Comparison of ENCODE assay signal across 8 cellular contexts in genomic region chr4:37977471-37978452, GRCh38. TPM values are rescaled to one million over a fixed set of nuclear protein-coding genes. Genes with fewer than 3 reads are reported as not detected.
DNase-seq lines count a peak whose midpoint lies in the region; ATAC-seq and TF ChIP-seq lines count a peak whose summit lies in the region.

No MANE protein-coding gene starts in this region.

- peaks cover 16 to 40% (median 35%) of the 10 kb centered on the region in 7 donors for H3K4me1 Mint-ChIP-seq in naive thymus-derived CD4-positive, alpha-beta T cell
- peaks cover 32 to 54% of the 10 kb centered on the region in 2 donors for H3K4me1 Mint-ChIP-seq in stimulated activated naive B cell treated with anti-CD40 and anti-IgM and Interleukin-4, amounts not matched to agents 10 μg/mL and 1 μg/mL and 100 μg/mL, for 72 hours

- peak; percentile 46 for ATAC-seq in GM18861 (IDR thresholded peaks at IDR 0.05; ENCODE audit: unreplicated experiment)
- peak; percentile 64 for ATAC-seq in HG03095 (IDR thresholded peaks at IDR 0.05; ENCODE audit: unreplicated experiment)
- peak; percentile 84 for ATAC-seq in PC-3
- peak; percentile 87 for ATAC-seq in naive thymus-derived CD4-positive, alpha-beta T cell
- ATAC-seq in stimulated activated naive B cell treated with anti-CD40 and anti-IgM and Interleukin-4, amounts not matched to agents 10 μg/mL and 1 μg/mL and 100 μg/mL, for 72 hours (replicated peaks), result peak; percentile 69 to 70

- no peaks in the 10 kb centered on the region for H3K27me3 Mint-ChIP-seq in naive thymus-derived CD4-positive, alpha-beta T cell
- no peaks in the 10 kb centered on the region for H3K27me3 Mint-ChIP-seq in stimulated activated naive B cell treated with anti-CD40 and anti-IgM and Interleukin-4, amounts not matched to agents 10 μg/mL and 1 μg/mL and 100 μg/mL, for 72 hours

- H3K36me3 Mint-ChIP-seq in naive thymus-derived CD4-positive, alpha-beta T cell, result peaks cover 0 to 8% (median 4%) of the 10 kb centered on the region in 5 donors
- H3K36me3 Mint-ChIP-seq in stimulated activated naive B cell treated with anti-CD40 and anti-IgM and Interleukin-4, amounts not matched to agents 10 μg/mL and 1 μg/mL and 100 μg/mL, for 72 hours, result peaks cover 8 to 16% of the 10 kb centered on the region in 2 donors

- H3K9me3 Mint-ChIP-seq in naive thymus-derived CD4-positive, alpha-beta T cell, result no peaks in the 10 kb centered on the region
- H3K9me3 Mint-ChIP-seq in stimulated activated naive B cell treated with anti-CD40 and anti-IgM and Interleukin-4, amounts not matched to agents 10 μg/mL and 1 μg/mL and 100 μg/mL, for 72 hours, result no peaks in the 10 kb centered on the region

- H3K4me2 ChIP-seq in PC-3 (ENCODE audit: low read length), result peak overlapping the region; percentile 84

- peak; percentile 56 for TF ChIP-seq CTCF in AG10803 (conservative IDR thresholded peaks at IDR 0.05; ENCODE audit: low read length)
- peak; percentile 57 for TF ChIP-seq CTCF in PC-3 (conservative IDR thresholded peaks at IDR 0.05; ENCODE audit: low read depth, low read length)

- intact Hi-C loops in PC-3 (cut with micrococcal nuclease), result loop anchor here (5.0 to 10.0 kb wide), 4 partner anchors 40 to 173 kb away; partner anchors contain the start of gene TBC1D1
- intact Hi-C loops in naive thymus-derived CD4-positive, alpha-beta T cell (cut with micrococcal nuclease), result loop anchor here (1.0 to 5.0 kb wide), 12 partner anchors 23 to 1205 kb away; partner anchors contain the start of genes PGM2 (in 2 of the 2), RELL1 (in 2 of the 2), TBC1D1 (in 2 of the 2) and KLF3 (in 1 of the 2)

- H3K9me3 ChIP-seq in PC-3 (ENCODE audit: low read length), result no peaks in the 10 kb centered on the region
- no peaks in the 10 kb centered on the region for H3K9me3 ChIP-seq in naive thymus-derived CD4-positive, alpha-beta T cell (ENCODE audit: control insufficient read depth in 2 of 3, low read length in 3 of 3)

- peak overlapping the region; percentile 74 to 91 (median 84) for H3K4me3 Mint-ChIP-seq in naive thymus-derived CD4-positive, alpha-beta T cell
- H3K4me3 Mint-ChIP-seq in stimulated activated naive B cell treated with anti-CD40 and anti-IgM and Interleukin-4, amounts not matched to agents 10 μg/mL and 1 μg/mL and 100 μg/mL, for 72 hours, result peak overlapping the region; percentile 82 to 86

- H4K20me1 ChIP-seq in PC-3 (ENCODE audit: low read length), result no peaks in the 10 kb centered on the region

- H3K27me3 ChIP-seq in PC-3 (ENCODE audit: low read length), result no peaks in the 10 kb centered on the region
- no peaks in the 10 kb centered on the region for H3K27me3 ChIP-seq in naive thymus-derived CD4-positive, alpha-beta T cell (ENCODE audit: control insufficient read depth in 2 of 2, insufficient read depth in 2 of 2, low read length in 2 of 2)

- H3K36me3 ChIP-seq in PC-3 (ENCODE audit: low read depth, low read length), result no peaks in the 10 kb centered on the region
- no peaks in the 10 kb centered on the region for H3K36me3 ChIP-seq in naive thymus-derived CD4-positive, alpha-beta T cell (ENCODE audit: control insufficient read depth in 2 of 3, insufficient read depth in 3 of 3, low read length in 3 of 3)

- peak overlapping the region; percentile 5 for H3K27ac ChIP-seq in PC-3 (ENCODE audit: low read length)
- peak overlapping the region; percentile 85 for H3K27ac ChIP-seq in naive thymus-derived CD4-positive, alpha-beta T cell (ENCODE audit: low read depth, low read length)

- peaks cover 10% of the 10 kb centered on the region for H3K4me1 ChIP-seq in PC-3 (ENCODE audit: insufficient read depth, low read length)
- H3K4me1 ChIP-seq in naive thymus-derived CD4-positive, alpha-beta T cell (ENCODE audit: control insufficient read depth in 2 of 2, insufficient read depth in 2 of 2, low read length in 2 of 2), result peaks cover 9 to 13% of the 10 kb centered on the region in 2 donors

- DNase-seq in AG10803 (ENCODE audit: low read depth), result peak; percentile 69
- peak; percentile 50 for DNase-seq in PC-3
- peak; percentile 68 for DNase-seq in activated T-helper 1 cell treated with Interleukin-2 at 50 U/mL for 16 hours (ENCODE audit: low read depth)
- peak; percentile 76 for DNase-seq in fibroblast of gingiva (ENCODE audit: low read depth)
- DNase-seq in naive thymus-derived CD4-positive, alpha-beta T cell, result peak; percentile 56 to 75 (median 70)
- peak; percentile 68 for DNase-seq in stimulated activated naive B cell treated with anti-CD40 and anti-IgM and Interleukin-4, amounts not matched to agents 10 μg/mL and 1 μg/mL and 100 μg/mL, for 72 hours

- H3K4me3 ChIP-seq in AG10803 (ENCODE audit: low read length) (peak overlapping the region; percentile 60), PC-3 (ENCODE audit: low read length) (peak overlapping the region; percentile 67)
- peak overlapping the region; percentile 69 for H3K4me3 ChIP-seq in naive thymus-derived CD4-positive, alpha-beta T cell (ENCODE audit: low read length)

- H3K9me2 ChIP-seq in PC-3 (replicated peaks; ENCODE audit: low read length), result no peaks in the 10 kb centered on the region

- H3K9ac ChIP-seq in PC-3 (ENCODE audit: low read length), result peak overlapping the region; percentile 74

- CTCF ChIA-PET in PC-3 (lab: Charles Lee), result interaction anchor here (0.6 to 0.9 kb wide), 4 partner anchors 26 to 516 kb away, joined by 3 to 6 read pairs (median 3); no protein-coding TSS in a partner anchor
- CTCF ChIA-PET in naive thymus-derived CD4-positive, alpha-beta T cell (lab: Charles Lee), result interaction anchor here (0.6 to 1.6 kb wide), 6 partner anchors 9 to 1466 kb away, joined by 3 to 7 read pairs (median 4); no protein-coding TSS in a partner anchor

- H3K79me2 ChIP-seq in PC-3 (ENCODE audit: low read length), result peaks cover 29% of the 10 kb centered on the region

- POLR2A ChIA-PET in PC-3 (lab: Charles Lee; ENCODE audit: unreplicated experiment), result interaction anchor here (0.6 kb wide), 1 partner anchor 152 kb away, joined by 5 read pairs; no protein-coding TSS in a partner anchor
- POLR2A ChIA-PET in naive thymus-derived CD4-positive, alpha-beta T cell (lab: Charles Lee), result interaction anchor here (0.5 to 1.9 kb wide), 6 partner anchors 86 to 809 kb away, joined by 3 to 7 read pairs (median 4); partner anchors contain the start of gene PGM2

- peak overlapping the region; percentile 76 for H2AFZ ChIP-seq in PC-3 (ENCODE audit: low read length)

- TSS peak; percentile 39 for BruUV-seq in PC-3 (replicated peaks; lab: Mats Ljungman, UMichigan)

- peak overlapping the region; percentile 51 to 90 (median 78) for H3K27ac Mint-ChIP-seq in naive thymus-derived CD4-positive, alpha-beta T cell
- H3K27ac Mint-ChIP-seq in stimulated activated naive B cell treated with anti-CD40 and anti-IgM and Interleukin-4, amounts not matched to agents 10 μg/mL and 1 μg/mL and 100 μg/mL, for 72 hours, result peak overlapping the region; percentile 93

- H3F3A ChIP-seq in PC-3 (ENCODE audit: low read length, unreplicated experiment), result no peaks in the 10 kb centered on the region

RNA-seq across cellular contexts. Expression of gene PTTG2, which starts 17.6 kb away (rescaled TPM):
- not detected in 2 replicates for total RNA-seq in PC-3 (2014; rRNA removed)
- 1 to 10 TPM; 1.1 to 2.5 (median 1.8) TPM for total RNA-seq in naive thymus-derived CD4-positive, alpha-beta T cell
- polyA plus RNA-seq in naive thymus-derived CD4-positive, alpha-beta T cell, result 1 to 10 TPM in 1 of 2 donors, under 1 TPM in 1; 0.56 to 1.5 TPM

Comparison
In these comparisons a context has a peak if more than half of its experiments do, and no peak if none do; other contexts are left out.
1. Peak in every context shown above with its lines: DNase-seq, ATAC-seq, H3K4me3 ChIP-seq and H3K27ac ChIP-seq.